ENCODE assay signal across 22 cellular contexts in the genomic region with DNA sequence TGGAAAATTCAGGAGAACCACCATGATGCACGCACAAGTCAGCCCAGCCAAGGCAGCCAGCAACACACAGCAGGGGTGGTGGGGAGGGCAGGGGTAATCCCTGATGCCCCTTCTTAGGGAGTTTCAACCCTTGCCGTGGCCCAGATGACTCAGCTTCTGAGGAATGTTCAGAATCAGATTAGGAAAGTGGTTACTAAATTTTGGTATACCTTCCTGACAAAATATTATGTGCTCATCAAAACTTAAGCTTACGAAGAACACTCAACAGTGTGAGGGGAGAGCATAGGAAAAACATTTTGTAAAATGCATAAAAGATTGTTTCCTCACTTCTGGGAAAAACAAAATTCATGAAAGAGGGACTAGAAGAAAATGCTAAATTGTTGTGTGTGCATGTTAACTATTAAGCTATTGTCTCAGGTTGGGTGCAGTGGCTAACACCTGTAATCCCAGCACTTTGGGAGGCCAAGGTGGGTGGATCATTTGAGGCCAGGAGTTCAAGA. TPM values are rescaled to one million over a fixed set of nuclear protein-coding genes. Genes with fewer than 3 reads are reported as not detected.
DNase-seq lines count a peak whose midpoint lies in the region; ATAC-seq and TF ChIP-seq lines count a peak whose summit lies in the region.
"Had no signal": no experiment of that assay in that cellular context is flagged by ENCODE, and none has a peak within 500 bp of the region (broad histone marks: within the 10 kb centered on the region; RNA-seq: fewer than 3 reads in every experiment).

No MANE protein-coding gene starts in this region.

- no peak overlapping the region for H3K27ac Mint-ChIP-seq in chondrocyte (ENCODE audit: unreplicated experiment)
- H3K27ac Mint-ChIP-seq: activated naive CD8-positive, alpha-beta T cell had no signal

- H4K5ac ChIP-seq in IMR-90 (ENCODE audit: low read depth, low read length) (no peak overlapping the region; the same call in 1 of the 2 replicates), mesendoderm (ENCODE audit: low read length) (no peak overlapping the region)

- H4K8ac ChIP-seq in IMR-90 (ENCODE audit: low read depth in 2 of 2, low read length in 2 of 2) (peak overlapping the region in 1 of 2 experiments; percentile 96; a peak in 3 of 4 replicates), mesendoderm (ENCODE audit: low read depth, low read length) (no peak overlapping the region)

- TF ChIP-seq CTCF in IMR-90 (conservative IDR thresholded peaks at IDR 0.05; ENCODE audit: low read depth, low read length): no peak
- no peak for TF ChIP-seq CTCF in chondrocyte (IDR thresholded peaks at IDR 0.05)

- peak; percentile 7; the same call in 1 of the 2 replicates for ATAC-seq in IMR-90 (ENCODE audit: low read depth)
- no peak for ATAC-seq in HG02981 (IDR thresholded peaks at IDR 0.05; ENCODE audit: unreplicated experiment)
- ATAC-seq: GM12878, left lung had no signal

- H3K14ac ChIP-seq in IMR-90 (replicated peaks; ENCODE audit: low read depth, low read length): peak overlapping the region; percentile 96; the same call in 1 of the 2 replicates

- peak overlapping the region; percentile 98 for H2BK20ac ChIP-seq in IMR-90 (ENCODE audit: low read depth, low read length)

- H2AFZ ChIP-seq in IMR-90 (replicated peaks; ENCODE audit: low read length, poor library complexity): peak overlapping the region; percentile 54
- H2AFZ ChIP-seq: hepatocyte had no signal

- H3K9me3 Mint-ChIP-seq in chondrocyte (ENCODE audit: low read depth): no peaks in the 10 kb centered on the region
- H3K9me3 Mint-ChIP-seq: CD4-positive, alpha-beta memory T cell; naive B cell had no signal

- intact Hi-C loops in IMR-90 (cut with micrococcal nuclease): loop anchor here (5.0 to 10.0 kb wide), 3 partner anchors 46 to 149 kb away; partner anchors contain the start of gene CRKL

- H2BK15ac ChIP-seq in IMR-90 (ENCODE audit: low read depth, low read length) (peak overlapping the region; percentile 97; the same call in 1 of the 3 replicates), mesendoderm (replicated peaks; ENCODE audit: low read depth) (no peak overlapping the region)

- H3K18ac ChIP-seq in IMR-90 (ENCODE audit: low read depth, low read length) (0 out of 2 replicates have a peak overlapping the region, but pooled peaks have one; percentile 6), mesendoderm (ENCODE audit: low read length) (no peak overlapping the region)

- no TSS peak for BruUV-seq in IMR-90 (replicated peaks; lab: Mats Ljungman, UMichigan)

- no peaks in the 10 kb centered on the region for H3K79me2 ChIP-seq in mesendoderm (ENCODE audit: control insufficient read depth, insufficient read depth, low read length)
- H3K79me2 ChIP-seq: hepatocyte had no signal

- no peak overlapping the region for H3K56ac ChIP-seq in IMR-90 (ENCODE audit: extremely low read depth, insufficient read depth, low read length)
- no peak overlapping the region for H3K56ac ChIP-seq in mesendoderm (ENCODE audit: low read length)

- peaks cover 7% of the 10 kb centered on the region for H3K4me1 ChIP-seq in IMR-90 (ENCODE audit: control insufficient read depth, insufficient read depth, low read length)
- no peaks in the 10 kb centered on the region for H3K4me1 ChIP-seq in mesendoderm (ENCODE audit: control insufficient read depth, low read depth, low read length)
- H3K4me1 ChIP-seq: left lung, Peyer's patch had no signal

- H3K9ac ChIP-seq in IMR-90 (ENCODE audit: low read depth, low read length) (no peak overlapping the region), mesendoderm (ENCODE audit: low read length) (no peak overlapping the region)

- H3K23ac ChIP-seq in IMR-90 (ENCODE audit: low read depth, low read length): no peak overlapping the region
- H3K23ac ChIP-seq in mesendoderm (ENCODE audit: low read length): no peak overlapping the region

- no peaks in the 10 kb centered on the region for H4K20me1 ChIP-seq in IMR-90 (ENCODE audit: insufficient read depth, low read length)

- H2BK120ac ChIP-seq in IMR-90 (ENCODE audit: low read depth, low read length) (peak overlapping the region; percentile 99), mesendoderm (ENCODE audit: low read depth, low read length) (no peak overlapping the region)

- H3K27me3 ChIP-seq in IMR-90 (ENCODE audit: control insufficient read depth, insufficient read depth, low read length) (no peaks in the 10 kb centered on the region), mesendoderm (ENCODE audit: insufficient read depth, low read length, poor library complexity) (no peaks in the 10 kb centered on the region)
- H3K27me3 ChIP-seq: hepatocyte, left lung, Peyer's patch had no signal

- DNase-seq in ELR (ENCODE audit: low read depth) (peak; percentile 56), IMR-90 (peak; percentile 10), chondrocyte (ENCODE audit: low spot score) (peak; percentile 53), mesendoderm (peak; percentile 74), HuH-7.5 (ENCODE audit: low spot score) (no peak), NCI-H1048 (lab: John Stamatoyannopoulos, UW) (no peak)
- no peak for DNase-seq in central memory CD4-positive, alpha-beta T cell
- DNase-seq: activated CD4-positive, CD25-positive, alpha-beta regulatory T cell; activated CD8-positive, alpha-beta memory T cell treated with anti-CD3 and anti-CD28 coated beads, Interleukin-2, amount 50 U/mL, for 48 hours; caudate nucleus; CD4-positive, alpha-beta memory T cell; left lung; MM.1S; naive B cell; NCI-H2081; NCI-H69 had no signal

- H3K4me3 Mint-ChIP-seq in chondrocyte (ENCODE audit: unreplicated experiment): no peak overlapping the region
- H3K4me3 Mint-ChIP-seq: activated naive CD8-positive, alpha-beta T cell; CD4-positive, alpha-beta memory T cell; naive B cell had no signal

- CTCF ChIA-PET in IMR-90 (lab: Yijun Ruan, JAX): no interaction called here

- H2AK5ac ChIP-seq in IMR-90 (ENCODE audit: low read depth, low read length) (peak overlapping the region; percentile 89), mesendoderm (ENCODE audit: low read length) (no peak overlapping the region)

- H3K4ac ChIP-seq in IMR-90 (ENCODE audit: low read depth, low read length) (peak overlapping the region; percentile 99), mesendoderm (ENCODE audit: low read depth, low read length) (no peak overlapping the region)

- H3K79me1 ChIP-seq in IMR-90 (ENCODE audit: low read depth in 1 of 2, low read length in 2 of 2): peaks cover 5 to 33% of the 10 kb centered on the region in 2 experiments; a peak in 3 of 4 replicates
- H3K79me1 ChIP-seq in mesendoderm (ENCODE audit: low read length): no peaks in the 10 kb centered on the region

- H3K27me3 Mint-ChIP-seq in chondrocyte (ENCODE audit: low read depth): no peaks in the 10 kb centered on the region
- H3K27me3 Mint-ChIP-seq: activated naive CD8-positive, alpha-beta T cell; CD4-positive, alpha-beta memory T cell; naive B cell had no signal

- POLR2A ChIA-PET in IMR-90 (lab: Charles Lee; ENCODE audit: unreplicated experiment): no interaction called here

- no CpG with 5 or more reads among the region's 3 CpGs for WGBS in IMR-90 (ENCODE audit: extremely low coverage in 2 of 2, insufficient read length in 1 of 2), 2 experiments
- no CpG with 5 or more reads among the region's 3 CpGs for WGBS in mesendoderm (ENCODE audit: extremely low coverage, insufficient coverage, low lambda C conversion rate)

- H3K4me2 ChIP-seq in IMR-90 (ENCODE audit: low read depth, low read length): no peak overlapping the region
- H3K4me2 ChIP-seq in mesendoderm (ENCODE audit: low read length): no peak overlapping the region
- H3K4me2 ChIP-seq: hepatocyte had no signal

- H3K36me3 Mint-ChIP-seq in chondrocyte (ENCODE audit: low read depth): peaks cover 45% of the 10 kb centered on the region

- H3K4me1 Mint-ChIP-seq in chondrocyte (ENCODE audit: low read depth): peaks cover 13% of the 10 kb centered on the region

- H2BK5ac ChIP-seq in IMR-90 (ENCODE audit: low read depth, low read length, poor library complexity, severe bottlenecking) (peak overlapping the region; percentile 97), mesendoderm (ENCODE audit: low read length) (no peak overlapping the region)

- H2AK9ac ChIP-seq in IMR-90 (replicated peaks; ENCODE audit: low read depth, low read length, poor library complexity): peak overlapping the region; percentile 80

- H3K9me3 ChIP-seq in IMR-90 (ENCODE audit: control insufficient read depth, insufficient read depth, low read length): no peaks in the 10 kb centered on the region
- H3K9me3 ChIP-seq: left lung, Peyer's patch had no signal

- H3K27ac ChIP-seq in IMR-90 (ENCODE audit: insufficient read depth, low read length) (peak overlapping the region; percentile 57; the same call in 1 of the 2 replicates), mesendoderm (ENCODE audit: low read depth, low read length) (no peak overlapping the region)
- H3K27ac ChIP-seq: hepatocyte, left lung, Peyer's patch had no signal

- H3K4me3 ChIP-seq in IMR-90 (ENCODE audit: insufficient read depth, low read depth, low read length) (no peak overlapping the region), mesendoderm (ENCODE audit: low read length) (no peak overlapping the region)
- H3K4me3 ChIP-seq: GM12878, hepatocyte, left lung, Peyer's patch had no signal

- in situ Hi-C loops in IMR-90 (cut with MboI; ENCODE audit: low sequenced_read_pairs): loop anchor here (5.0 kb wide), 1 partner anchor 41 kb away; no protein-coding TSS in a partner anchor

- peak overlapping the region; percentile 79 for H4K91ac ChIP-seq in IMR-90 (ENCODE audit: insufficient read depth, low read depth, low read length)

- H3K9me1 ChIP-seq in IMR-90 (ENCODE audit: insufficient read depth, low read length): peaks cover 11% of the 10 kb centered on the region

- dilution Hi-C loops in IMR-90 (cut with HindIII; ENCODE audit: low sequenced_read_pairs, unreplicated experiment): no loop called here

- TF ChIP-seq RAD21 in IMR-90 (IDR thresholded peaks at IDR 0.05; ENCODE audit: low read length): no peak

- no peak for TF ChIP-seq POLR2A in IMR-90 (IDR thresholded peaks at IDR 0.05; ENCODE audit: low read depth, low read length)

- peaks cover 44% of the 10 kb centered on the region for H3K36me3 ChIP-seq in IMR-90 (ENCODE audit: control insufficient read depth, insufficient read depth, low read length)
- peaks cover 6% of the 10 kb centered on the region for H3K36me3 ChIP-seq in mesendoderm (ENCODE audit: control insufficient read depth, insufficient read depth, low read length)

RNA-seq across cellular contexts. Expression of gene SERPIND1, which starts 32.1 kb away (rescaled TPM):
- total RNA-seq in IMR-90 (2012; rRNA removed): not detected in 2 replicates
- polyA plus RNA-seq in IMR-90 (2012; rRNA removed): 0.06 and 0.12 TPM in 2 replicates
- 0.07 and 0.10 TPM in 2 replicates for polyA plus RNA-seq in IMR-90 (2012; cell fraction: cytosol; rRNA removed)
- polyA plus RNA-seq in IMR-90 (2012; cell fraction: nucleus; rRNA removed; ENCODE audit: low replicate concordance): 0.05 and 0.07 TPM in 2 replicates
- not detected in 3 replicates for total RNA-seq in chondrocyte
- 0.01 TPM for polyA plus RNA-seq in mesendoderm (2013, experiment 1 of 2)
- polyA plus RNA-seq in mesendoderm (2013, experiment 2 of 2): not detected
- total RNA-seq: CD4-positive, alpha-beta memory T cell; Peyer's patch; posterior vena cava had no signal

RNA-seq across cellular contexts. Expression of gene PI4KA, which starts 52.6 kb away (rescaled TPM):
- total RNA-seq in IMR-90 (2012; rRNA removed) (16.8 and 18.6 TPM in 2 replicates), chondrocyte (68.3 to 87.9 TPM (median 72.3 TPM) in 3 replicates)
- 35.5 and 39.3 TPM in 2 replicates for polyA plus RNA-seq in IMR-90 (2012; rRNA removed)
- 20.8 and 29.0 TPM in 2 replicates for polyA plus RNA-seq in IMR-90 (2012; cell fraction: cytosol; rRNA removed)
- 65.8 and 113 TPM in 2 replicates for polyA plus RNA-seq in IMR-90 (2012; cell fraction: nucleus; rRNA removed; ENCODE audit: low replicate concordance)
- 10.7 TPM for polyA plus RNA-seq in mesendoderm (2013, experiment 1 of 2)
- polyA plus RNA-seq in mesendoderm (2013, experiment 2 of 2): 10.7 TPM

RNA-seq across cellular contexts. Expression of gene SNAP29, which starts 52.8 kb away (rescaled TPM):
- 10.6 and 12.5 TPM in 2 replicates for total RNA-seq in IMR-90 (2012; rRNA removed)
- polyA plus RNA-seq in IMR-90 (2012; rRNA removed): 29.5 and 30.0 TPM in 2 replicates
- 11.1 and 11.3 TPM in 2 replicates for polyA plus RNA-seq in IMR-90 (2012; cell fraction: cytosol; rRNA removed)
- 3.2 and 13.2 TPM in 2 replicates for polyA plus RNA-seq in IMR-90 (2012; cell fraction: nucleus; rRNA removed; ENCODE audit: low replicate concordance)
- total RNA-seq in chondrocyte: 25.3 to 26.3 TPM (median 25.8 TPM) in 3 replicates
- polyA plus RNA-seq in mesendoderm (2013, experiment 1 of 2): 16.3 TPM
- 16.0 TPM for polyA plus RNA-seq in mesendoderm (2013, experiment 2 of 2)

Comparison
In these comparisons a context has a peak if more than half of its experiments do, and no peak if none do; other contexts are left out.
1. DNase-seq: peak in ELR (single experiment), IMR-90 (single experiment), chondrocyte (single experiment) and mesendoderm (single experiment); none in central memory CD4-positive, alpha-beta T cell (single experiment), HuH-7.5 (single experiment) and NCI-H1048 (single experiment).